ENCODE assay signal across 25 cellular contexts in the genomic region with DNA sequence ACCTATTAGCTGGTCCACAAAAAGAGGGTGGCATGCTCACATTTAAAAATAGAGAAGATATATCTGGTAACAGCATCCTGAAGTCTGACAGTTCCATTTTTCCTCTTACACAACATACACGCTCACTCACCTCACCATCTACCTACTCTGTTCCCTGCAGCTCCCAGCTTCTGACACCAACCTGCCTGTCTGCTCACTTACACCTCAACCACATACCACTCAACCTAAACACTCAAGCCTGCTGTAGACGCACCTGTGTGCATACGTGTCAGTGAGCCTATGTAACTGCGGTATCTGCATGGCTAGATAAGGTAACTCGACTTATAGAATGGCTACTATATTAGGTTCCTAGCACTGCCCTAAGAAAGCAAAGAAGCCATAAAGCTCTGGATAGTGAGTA.
"Had no signal": no experiment of that assay in that cellular context is flagged by ENCODE, and none has a peak within 500 bp of the region (broad histone marks: within the 10 kb centered on the region; RNA-seq: fewer than 3 reads in every experiment).

No MANE protein-coding gene starts in this region.

- H3K27me3 ChIP-seq: esophagus squamous epithelium, testis, tibial artery had no signal

- H3K36me3 ChIP-seq: esophagus squamous epithelium, lower lobe of right lung, pancreas, spleen, tibial artery had no signal

- ATAC-seq: left colon, left ventricle myocardium superior, lower lobe of right lung, pancreas, sciatic nerve had no signal

- H3K4me1 ChIP-seq: esophagus squamous epithelium, lower lobe of right lung, pancreas, spleen, testis, tibial artery had no signal

- H3K4me3 ChIP-seq: coronary artery, esophagus squamous epithelium, lower lobe of right lung, pancreas, spleen, testis, tibial artery had no signal

- H3K27ac ChIP-seq: coronary artery, esophagus squamous epithelium, lower lobe of right lung, pancreas, spleen, testis, tibial artery had no signal

- DNase-seq: dermis blood vessel endothelial cell; effector memory CD4-positive, alpha-beta T cell; erythroblast; esophagus squamous epithelium; foreskin melanocyte; glutamatergic neuron; immature natural killer cell; islet precursor cell; kidney glomerular epithelial cell; left colon; left ventricle myocardium superior; lower lobe of right lung; natural killer cell; occipital lobe; pancreas; spleen; stimulated activated CD4-positive, alpha-beta T cell treated with anti-CD3 and anti-CD28 coated beads, Interleukin-15, amount 100 ng/mL, for 24 hours; stimulated activated CD4-positive, alpha-beta T cell treated with anti-CD3 and anti-CD28 coated beads, Interleukin-2, amount 100 ng/mL, for 48 hours; stimulated activated naive CD4-positive, alpha-beta T cell; substantia nigra; testis; tibial artery had no signal

- H3K9me3 ChIP-seq: esophagus squamous epithelium, lower lobe of right lung, pancreas, spleen, testis, tibial artery had no signal

- FAIRE-seq: endothelial cell of umbilical vein, pancreas had no signal
